Comparison of ENCODE assay signal across 15 cellular contexts in genomic region chr9:133823189-133824105, GRCh38.
DNase-seq lines count a peak whose midpoint lies in the region; ATAC-seq, FAIRE-seq and TF ChIP-seq lines count a peak whose summit lies in the region.
"Had no signal": no experiment of that assay in that cellular context is flagged by ENCODE, and none has a peak within 500 bp of the region (broad histone marks: within the 10 kb centered on the region; RNA-seq: fewer than 3 reads in every experiment).

No MANE protein-coding gene starts in this region.

- H3K27ac ChIP-seq in kidney (ENCODE audit: low read depth in 2 of 2, low read length in 2 of 2) (peak overlapping the region; percentile 25 to 38), PC-9 (no peak overlapping the region)

- no peaks in the 10 kb centered on the region for H3K27me3 ChIP-seq in PC-9 (ENCODE audit: insufficient read depth, low read depth)

- no peak overlapping the region for H2AFZ ChIP-seq in PC-9

- CTCF ChIA-PET in PC-9 (lab: Charles Lee): no interaction called here

- FAIRE-seq in GM19239 (lab: Jason Lieb, UNC) (peak; percentile 88), kidney (lab: Jason Lieb, UNC) (no peak)

- no peak for DNase-seq in CD14-positive monocyte (ENCODE audit: low spot score)
- DNase-seq in GM19239 (ENCODE audit: insufficient read length, low spot score): peak; percentile 46
- peak; percentile 54 for DNase-seq in NCI-H2107 (lab: John Stamatoyannopoulos, UW)
- DNase-seq in kidney: no peak
- no peak for DNase-seq in NOMO-1 (lab: John Stamatoyannopoulos, UW; ENCODE audit: unreplicated experiment in 2 of 2)
- DNase-seq in PC-9: no peak
- DNase-seq: activated CD8-positive, alpha-beta memory T cell treated with anti-CD3 and anti-CD28 coated beads, Interleukin-2, amount 50 U/mL, for 4 hours; activated naive CD8-positive, alpha-beta T cell treated with anti-CD3 and anti-CD28 coated beads, Interleukin-2, amount 10 ng/mL, durations not matched to agents 7 days and 5 days; EL; hypothalamus; SHP77; WERI-Rb-1 had no signal

- peaks cover 0 to 2% (median 0%) of the 10 kb centered on the region in 7 donors for H3K9me3 Mint-ChIP-seq in CD14-positive monocyte
- H3K9me3 Mint-ChIP-seq: activated naive CD8-positive, alpha-beta T cell treated with anti-CD3 and anti-CD28 coated beads, Interleukin-2, amount 10 ng/mL, durations not matched to agents 7 days and 5 days had no signal

- no TSS peak for BruUV-seq in PC-9 (replicated peaks; lab: Mats Ljungman, UMichigan)

- ATAC-seq in GM19452 (IDR thresholded peaks at IDR 0.05; ENCODE audit: unreplicated experiment) (no peak), HG02571 (IDR thresholded peaks at IDR 0.05; ENCODE audit: unreplicated experiment) (no peak)

- H3K4me1 ChIP-seq in kidney (ENCODE audit: control insufficient read depth in 1 of 2, insufficient read depth in 1 of 2, low read depth in 1 of 2, low read length in 2 of 2): no peaks in the 10 kb centered on the region
- H3K4me1 ChIP-seq in PC-9 (replicated peaks; ENCODE audit: insufficient read depth): no peaks in the 10 kb centered on the region

- H3K4me3 ChIP-seq in kidney (ENCODE audit: low read length in 2 of 2) (no peak overlapping the region), PC-9 (no peak overlapping the region)
- H3K4me3 ChIP-seq: lung had no signal

- H3K27ac Mint-ChIP-seq in CD14-positive monocyte: peak overlapping the region in 6 of 7 donors; percentile 15 to 91 (median 64)
- H3K27ac Mint-ChIP-seq: activated naive CD8-positive, alpha-beta T cell treated with anti-CD3 and anti-CD28 coated beads, Interleukin-2, amount 10 ng/mL, durations not matched to agents 7 days and 5 days had no signal

- H3K36me3 Mint-ChIP-seq in CD14-positive monocyte: peaks cover 23 to 29% of the 10 kb centered on the region in 2 donors
- H3K36me3 Mint-ChIP-seq: activated naive CD8-positive, alpha-beta T cell treated with anti-CD3 and anti-CD28 coated beads, Interleukin-2, amount 10 ng/mL, durations not matched to agents 7 days and 5 days had no signal

- H3K79me2 ChIP-seq in PC-9 (ENCODE audit: low read depth): no peaks in the 10 kb centered on the region

- intact Hi-C loops in CD14-positive monocyte (cut with micrococcal nuclease): no loop called here
- intact Hi-C loops in kidney (cut with DNase I): no loop called here
- intact Hi-C loops in PC-9 (cut with micrococcal nuclease; ENCODE audit: unreplicated experiment): no loop called here

- POLR2A ChIA-PET in PC-9 (lab: Charles Lee; ENCODE audit: unreplicated experiment): no interaction called here

- H3K27me3 Mint-ChIP-seq in CD14-positive monocyte (ENCODE audit: low read depth in 3 of 3): peaks cover 0 to 4% (median 0%) of the 10 kb centered on the region in 3 donors
- H3K27me3 Mint-ChIP-seq: activated naive CD8-positive, alpha-beta T cell treated with anti-CD3 and anti-CD28 coated beads, Interleukin-2, amount 10 ng/mL, durations not matched to agents 7 days and 5 days had no signal

- H3K9me2 ChIP-seq in PC-9 (ENCODE audit: insufficient read depth): no peaks in the 10 kb centered on the region

- H3K4me1 Mint-ChIP-seq in CD14-positive monocyte: peaks cover 29% of the 10 kb centered on the region
- H3K4me1 Mint-ChIP-seq: activated naive CD8-positive, alpha-beta T cell treated with anti-CD3 and anti-CD28 coated beads, Interleukin-2, amount 10 ng/mL, durations not matched to agents 7 days and 5 days had no signal

- H3K9ac ChIP-seq in kidney (ENCODE audit: low read length in 2 of 2): peak overlapping the region in 1 of 2 donors; percentile 55

- TF ChIP-seq CTCF in CD14-positive monocyte (IDR thresholded peaks at IDR 0.05) (no peak), kidney (IDR thresholded peaks at IDR 0.05; ENCODE audit: borderline replicate concordance, extremely low read depth, insufficient read depth) (no peak), PC-9 (conservative IDR thresholded peaks at IDR 0.05) (no peak)

- H3K9me3 ChIP-seq in kidney (ENCODE audit: control insufficient read depth in 1 of 2, low read length in 2 of 2) (no peaks in the 10 kb centered on the region), PC-9 (ENCODE audit: insufficient read depth, low read depth) (no peaks in the 10 kb centered on the region)

- no peaks in the 10 kb centered on the region for H3F3A ChIP-seq in PC-9 (ENCODE audit: insufficient read depth, low read depth)

- no peak overlapping the region for H3K4me3 Mint-ChIP-seq in CD14-positive monocyte
- H3K4me3 Mint-ChIP-seq: activated naive CD8-positive, alpha-beta T cell treated with anti-CD3 and anti-CD28 coated beads, Interleukin-2, amount 10 ng/mL, durations not matched to agents 7 days and 5 days had no signal

- no peaks in the 10 kb centered on the region for H3K36me3 ChIP-seq in kidney (ENCODE audit: control insufficient read depth in 1 of 2, insufficient read depth in 2 of 2, low read length in 2 of 2)
- H3K36me3 ChIP-seq in PC-9 (ENCODE audit: low read depth): no peaks in the 10 kb centered on the region

- no peak overlapping the region for H3K4me2 ChIP-seq in PC-9

- H4K20me1 ChIP-seq in PC-9 (ENCODE audit: insufficient read depth): no peaks in the 10 kb centered on the region

Comparison
In these comparisons a context has a peak if more than half of its experiments do, and no peak if none do; other contexts are left out.
1. DNase-seq: peak in GM19239 (single experiment) and NCI-H2107 (single experiment); none in CD14-positive monocyte (single experiment), kidney (single experiment), NOMO-1 (0 of 2) and PC-9 (0 of 2).